ENCODE assay signal across 1 cellular context in genomic region chr2:175062787-175063585, GRCh38.
TF ChIP-seq lines count a peak whose summit lies in the region.

No MANE protein-coding gene starts in this region.

TF ChIP-seq in GM23338, 12 proteins besides CTCF, POLR2A, EP300 and RAD21 (continued from another document):
- TF ChIP-seq, protein P1, sequence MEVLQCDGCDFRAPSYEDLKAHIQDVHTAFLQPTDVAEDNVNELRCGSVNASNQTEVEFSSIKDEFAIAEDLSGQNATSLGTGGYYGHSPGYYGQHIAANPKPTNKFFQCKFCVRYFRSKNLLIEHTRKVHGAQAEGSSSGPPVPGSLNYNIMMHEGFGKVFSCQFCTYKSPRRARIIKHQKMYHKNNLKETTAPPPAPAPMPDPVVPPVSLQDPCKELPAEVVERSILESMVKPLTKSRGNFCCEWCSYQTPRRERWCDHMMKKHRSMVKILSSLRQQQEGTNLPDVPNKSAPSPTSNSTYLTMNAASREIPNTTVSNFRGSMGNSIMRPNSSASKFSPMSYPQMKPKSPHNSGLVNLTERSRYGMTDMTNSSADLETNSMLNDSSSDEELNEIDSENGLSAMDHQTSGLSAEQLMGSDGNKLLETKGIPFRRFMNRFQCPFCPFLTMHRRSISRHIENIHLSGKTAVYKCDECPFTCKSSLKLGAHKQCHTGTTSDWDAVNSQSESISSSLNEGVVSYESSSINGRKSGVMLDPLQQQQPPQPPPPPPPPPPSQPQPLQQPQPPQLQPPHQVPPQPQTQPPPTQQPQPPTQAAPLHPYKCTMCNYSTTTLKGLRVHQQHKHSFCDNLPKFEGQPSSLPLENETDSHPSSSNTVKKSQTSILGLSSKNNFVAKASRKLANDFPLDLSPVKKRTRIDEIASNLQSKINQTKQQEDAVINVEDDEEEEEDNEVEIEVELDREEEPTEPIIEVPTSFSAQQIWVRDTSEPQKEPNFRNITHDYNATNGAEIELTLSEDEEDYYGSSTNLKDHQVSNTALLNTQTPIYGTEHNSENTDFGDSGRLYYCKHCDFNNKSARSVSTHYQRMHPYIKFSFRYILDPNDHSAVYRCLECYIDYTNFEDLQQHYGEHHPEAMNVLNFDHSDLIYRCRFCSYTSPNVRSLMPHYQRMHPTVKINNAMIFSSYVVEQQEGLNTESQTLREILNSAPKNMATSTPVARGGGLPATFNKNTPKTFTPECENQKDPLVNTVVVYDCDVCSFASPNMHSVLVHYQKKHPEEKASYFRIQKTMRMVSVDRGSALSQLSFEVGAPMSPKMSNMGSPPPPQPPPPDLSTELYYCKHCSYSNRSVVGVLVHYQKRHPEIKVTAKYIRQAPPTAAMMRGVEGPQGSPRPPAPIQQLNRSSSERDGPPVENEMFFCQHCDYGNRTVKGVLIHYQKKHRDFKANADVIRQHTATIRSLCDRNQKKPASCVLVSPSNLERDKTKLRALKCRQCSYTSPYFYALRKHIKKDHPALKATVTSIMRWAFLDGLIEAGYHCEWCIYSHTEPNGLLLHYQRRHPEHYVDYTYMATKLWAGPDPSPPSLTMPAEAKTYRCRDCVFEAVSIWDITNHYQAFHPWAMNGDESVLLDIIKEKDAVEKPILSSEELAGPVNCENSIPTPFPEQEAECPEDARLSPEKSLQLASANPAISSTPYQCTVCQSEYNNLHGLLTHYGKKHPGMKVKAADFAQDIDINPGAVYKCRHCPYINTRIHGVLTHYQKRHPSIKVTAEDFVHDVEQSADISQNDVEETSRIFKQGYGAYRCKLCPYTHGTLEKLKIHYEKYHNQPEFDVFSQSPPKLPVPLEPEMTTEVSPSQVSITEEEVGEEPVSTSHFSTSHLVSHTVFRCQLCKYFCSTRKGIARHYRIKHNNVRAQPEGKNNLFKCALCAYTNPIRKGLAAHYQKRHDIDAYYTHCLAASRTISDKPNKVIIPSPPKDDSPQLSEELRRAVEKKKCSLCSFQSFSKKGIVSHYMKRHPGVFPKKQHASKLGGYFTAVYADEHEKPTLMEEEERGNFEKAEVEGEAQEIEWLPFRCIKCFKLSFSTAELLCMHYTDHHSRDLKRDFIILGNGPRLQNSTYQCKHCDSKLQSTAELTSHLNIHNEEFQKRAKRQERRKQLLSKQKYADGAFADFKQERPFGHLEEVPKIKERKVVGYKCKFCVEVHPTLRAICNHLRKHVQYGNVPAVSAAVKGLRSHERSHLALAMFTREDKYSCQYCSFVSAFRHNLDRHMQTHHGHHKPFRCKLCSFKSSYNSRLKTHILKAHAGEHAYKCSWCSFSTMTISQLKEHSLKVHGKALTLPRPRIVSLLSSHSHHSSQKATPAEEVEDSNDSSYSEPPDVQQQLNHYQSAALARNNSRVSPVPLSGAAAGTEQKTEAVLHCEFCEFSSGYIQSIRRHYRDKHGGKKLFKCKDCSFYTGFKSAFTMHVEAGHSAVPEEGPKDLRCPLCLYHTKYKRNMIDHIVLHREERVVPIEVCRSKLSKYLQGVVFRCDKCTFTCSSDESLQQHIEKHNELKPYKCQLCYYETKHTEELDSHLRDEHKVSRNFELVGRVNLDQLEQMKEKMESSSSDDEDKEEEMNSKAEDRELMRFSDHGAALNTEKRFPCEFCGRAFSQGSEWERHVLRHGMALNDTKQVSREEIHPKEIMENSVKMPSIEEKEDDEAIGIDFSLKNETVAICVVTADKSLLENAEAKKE (CRISPR knock-in tag; IDR thresholded peaks at IDR 0.05), result no peak
- TF ChIP-seq EZH2phosphoT487 (IDR thresholded peaks at IDR 0.05; ENCODE audit: unreplicated experiment), result no peak
